8 cellular contexts compared by ENCODE assay signal in the genomic region with DNA sequence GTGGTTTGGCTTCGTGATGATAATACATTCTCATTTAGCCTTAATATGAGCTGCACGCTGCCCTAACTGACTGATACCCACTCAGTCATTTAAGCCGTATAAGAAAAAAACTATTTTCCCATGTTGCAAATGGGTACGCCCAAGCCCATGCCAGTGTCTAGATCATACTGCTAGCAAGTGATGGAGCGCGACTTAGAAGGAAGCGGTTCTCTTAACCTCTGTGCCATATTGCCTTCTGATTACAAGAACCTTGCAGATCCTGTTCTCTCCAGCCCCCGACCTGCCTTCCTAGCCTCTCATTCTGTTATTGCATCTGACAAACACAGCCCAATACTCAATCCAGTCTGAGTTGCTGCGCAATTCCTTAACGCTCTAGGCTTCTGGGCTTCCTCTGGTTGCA. TPM values are rescaled to one million over a fixed set of nuclear protein-coding genes. Genes with fewer than 3 reads are reported as not detected.
DNase-seq lines count a peak whose midpoint lies in the region; ATAC-seq and TF ChIP-seq lines count a peak whose summit lies in the region.

No MANE protein-coding gene starts in this region.

- H3K4me3 ChIP-seq in right cardiac atrium (ENCODE audit: low read length) (peak overlapping the region; percentile 76), skeletal muscle satellite cell (ENCODE audit: low read length) (peak overlapping the region; percentile 92)

- ATAC-seq in CD4-positive, alpha-beta T cell (ENCODE audit: poor library complexity), result peak; percentile 9
- peak; percentile 5 for ATAC-seq in HG02852 (IDR thresholded peaks at IDR 0.05; ENCODE audit: unreplicated experiment)
- peak; percentile 21 for ATAC-seq in activated CD8-positive, alpha-beta T cell treated with anti-CD3 and anti-CD28 coated beads, Interleukin-2, amount 10 ng/mL, durations not matched to agents 7 days and 5 days
- peak in 1 of 2 donors; percentile 5 for ATAC-seq in right cardiac atrium
- no peak for ATAC-seq in HG02884 (IDR thresholded peaks at IDR 0.05; ENCODE audit: unreplicated experiment)
- ATAC-seq in GM18867 (IDR thresholded peaks at IDR 0.05; ENCODE audit: unreplicated experiment), result no peak

- TF ChIP-seq CTCF in CD4-positive, alpha-beta T cell (IDR thresholded peaks at IDR 0.05), result no peak

- H3K9me3 Mint-ChIP-seq in CD4-positive, alpha-beta T cell, result no peaks in the 10 kb centered on the region
- H3K9me3 Mint-ChIP-seq in activated CD8-positive, alpha-beta T cell treated with anti-CD3 and anti-CD28 coated beads, Interleukin-2, amount 10 ng/mL, durations not matched to agents 7 days and 5 days (ENCODE audit: insufficient read depth), result no peaks in the 10 kb centered on the region

- CTCF ChIA-PET in CD4-positive, alpha-beta T cell (lab: Charles Lee), result interaction anchor here (1.2 kb wide), 1 partner anchor 73 kb away, joined by 3 read pairs; no protein-coding TSS in a partner anchor
- CTCF ChIA-PET in activated CD8-positive, alpha-beta T cell treated with anti-CD3 and anti-CD28 coated beads, Interleukin-2, amount 10 ng/mL, durations not matched to agents 7 days and 5 days (lab: Charles Lee), result interaction anchor here (1.1 kb wide), 1 partner anchor 17 kb away, joined by 6 read pairs; no protein-coding TSS in a partner anchor

- H3K9ac ChIP-seq in skeletal muscle satellite cell (ENCODE audit: low read depth, low read length), result peak overlapping the region; percentile 97

- no peaks in the 10 kb centered on the region for H3K27me3 Mint-ChIP-seq in CD4-positive, alpha-beta T cell
- no peaks in the 10 kb centered on the region for H3K27me3 Mint-ChIP-seq in activated CD8-positive, alpha-beta T cell treated with anti-CD3 and anti-CD28 coated beads, Interleukin-2, amount 10 ng/mL, durations not matched to agents 7 days and 5 days (ENCODE audit: low read depth)

- no peak for DNase-seq in CD4-positive, alpha-beta T cell
- peak; percentile 39 for DNase-seq in activated CD8-positive, alpha-beta T cell treated with anti-CD3 and anti-CD28 coated beads, Interleukin-2, amount 10 ng/mL, durations not matched to agents 7 days and 5 days
- no peak for DNase-seq in right cardiac atrium
- no peak for DNase-seq in stimulated activated CD4-positive, alpha-beta T cell treated with anti-CD3 and anti-CD28 coated beads, Interleukin-2, amount 100 ng/mL, for 48 hours

- H3K36me3 ChIP-seq in skeletal muscle satellite cell (ENCODE audit: insufficient read depth, low read length), result peaks cover 8% of the 10 kb centered on the region

- H3K36me3 Mint-ChIP-seq in CD4-positive, alpha-beta T cell (ENCODE audit: low read depth), result peaks cover 48% of the 10 kb centered on the region
- H3K36me3 Mint-ChIP-seq in activated CD8-positive, alpha-beta T cell treated with anti-CD3 and anti-CD28 coated beads, Interleukin-2, amount 10 ng/mL, durations not matched to agents 7 days and 5 days (ENCODE audit: low read depth), result peaks cover 10% of the 10 kb centered on the region

- peak overlapping the region; percentile 92 for H3K27ac Mint-ChIP-seq in CD4-positive, alpha-beta T cell
- H3K27ac Mint-ChIP-seq in activated CD8-positive, alpha-beta T cell treated with anti-CD3 and anti-CD28 coated beads, Interleukin-2, amount 10 ng/mL, durations not matched to agents 7 days and 5 days, result peak overlapping the region; percentile 100

- H3K4me2 ChIP-seq in skeletal muscle satellite cell (ENCODE audit: low read length), result peak overlapping the region; percentile 89

- no peaks in the 10 kb centered on the region for H3K27me3 ChIP-seq in CD4-positive, alpha-beta T cell (ENCODE audit: control insufficient read depth, insufficient read depth, low read length)
- no peaks in the 10 kb centered on the region for H3K27me3 ChIP-seq in right cardiac atrium (ENCODE audit: control insufficient read depth, insufficient read depth)
- H3K27me3 ChIP-seq in skeletal muscle satellite cell (ENCODE audit: control insufficient read depth, insufficient read depth, low read length), result no peaks in the 10 kb centered on the region

- intact Hi-C loops in CD4-positive, alpha-beta T cell (cut with DNase I, micrococcal nuclease), result loop anchor here (1.0 to 10.0 kb wide), 6 partner anchors 72 to 1062 kb away; partner anchors contain the start of genes TSC22D1 (in 2 of the 2), GTF2F2 (in 1 of the 2) and ZC3H13 (in 1 of the 2)
- intact Hi-C loops in right cardiac atrium (cut with DNase I), result no loop called here

- H3K4me3 Mint-ChIP-seq in CD4-positive, alpha-beta T cell, result peak overlapping the region; percentile 99
- H3K4me3 Mint-ChIP-seq in activated CD8-positive, alpha-beta T cell treated with anti-CD3 and anti-CD28 coated beads, Interleukin-2, amount 10 ng/mL, durations not matched to agents 7 days and 5 days, result peak overlapping the region; percentile 98

- POLR2A ChIA-PET in CD4-positive, alpha-beta T cell (lab: Charles Lee), result interaction anchor here (1.6 kb wide), 1 partner anchor 71 kb away, joined by 5 read pairs; no protein-coding TSS in a partner anchor
- POLR2A ChIA-PET in activated CD8-positive, alpha-beta T cell treated with anti-CD3 and anti-CD28 coated beads, Interleukin-2, amount 10 ng/mL, durations not matched to agents 7 days and 5 days (lab: Charles Lee), result interaction anchor here (0.6 to 1.6 kb wide), 3 partner anchors 24 to 71 kb away, joined by 3 to 4 read pairs (median 3); no protein-coding TSS in a partner anchor

- H3K27ac ChIP-seq in CD4-positive, alpha-beta T cell (ENCODE audit: low read depth, low read length), result peak overlapping the region; percentile 75
- peak overlapping the region; percentile 50 for H3K27ac ChIP-seq in right cardiac atrium (ENCODE audit: low read length)

- H3K4me1 Mint-ChIP-seq in CD4-positive, alpha-beta T cell (ENCODE audit: low read depth), result peaks cover 70% of the 10 kb centered on the region
- H3K4me1 Mint-ChIP-seq in activated CD8-positive, alpha-beta T cell treated with anti-CD3 and anti-CD28 coated beads, Interleukin-2, amount 10 ng/mL, durations not matched to agents 7 days and 5 days (ENCODE audit: low read depth), result peaks cover 43% of the 10 kb centered on the region

- H3K9me3 ChIP-seq in CD4-positive, alpha-beta T cell (ENCODE audit: control insufficient read depth, low read length), result no peaks in the 10 kb centered on the region
- H3K9me3 ChIP-seq in right cardiac atrium (ENCODE audit: control insufficient read depth, low read length) (no peaks in the 10 kb centered on the region), skeletal muscle satellite cell (replicated peaks; ENCODE audit: low read length) (no peaks in the 10 kb centered on the region)

- no peaks in the 10 kb centered on the region for H3K4me1 ChIP-seq in right cardiac atrium (ENCODE audit: control insufficient read depth, insufficient read depth, low read length)
- H3K4me1 ChIP-seq in skeletal muscle satellite cell (ENCODE audit: control insufficient read depth, insufficient read depth, low read length), result peaks cover 18% of the 10 kb centered on the region

- WGBS in right cardiac atrium, result 10% methylated on average over 10 of the region's 10 CpGs

RNA-seq across cellular contexts. Expression of gene GPALPP1, which starts 0.6 kb away (rescaled TPM):
- 10 to 100 TPM; 18.9 to 20.8 TPM for total RNA-seq in CD4-positive, alpha-beta T cell
- total RNA-seq in activated CD8-positive, alpha-beta T cell treated with anti-CD3 and anti-CD28 coated beads, Interleukin-2, amount 10 ng/mL, durations not matched to agents 7 days and 5 days, result 10 to 100 TPM; 28.9 to 31.9 TPM
- 10 to 100 TPM; 13.9 to 18.4 (median 16.3) TPM for total RNA-seq in right cardiac atrium
- polyA plus RNA-seq in right cardiac atrium, result 8.2 TPM
- total RNA-seq in skeletal muscle satellite cell (2012; rRNA removed), result 19.2 and 24.6 TPM in 2 replicates

RNA-seq across cellular contexts. Expression of gene NUFIP1, which starts 0.7 kb away (rescaled TPM):
- total RNA-seq in CD4-positive, alpha-beta T cell, result 1 to 10 TPM; 4.3 to 4.4 TPM
- total RNA-seq in activated CD8-positive, alpha-beta T cell treated with anti-CD3 and anti-CD28 coated beads, Interleukin-2, amount 10 ng/mL, durations not matched to agents 7 days and 5 days, result 1 to 10 TPM; 6.0 to 6.1 TPM
- total RNA-seq in right cardiac atrium, result 1 to 10 TPM; 3.2 to 4.6 (median 3.6) TPM
- 2.1 TPM for polyA plus RNA-seq in right cardiac atrium
- 3.3 and 3.8 TPM in 2 replicates for total RNA-seq in skeletal muscle satellite cell (2012; rRNA removed)

Comparison
In these comparisons a context has a peak if more than half of its experiments do, and no peak if none do; other contexts are left out.
1. ATAC-seq: peak in CD4-positive, alpha-beta T cell (single experiment), HG02852 (single experiment) and activated CD8-positive, alpha-beta T cell treated with anti-CD3 and anti-CD28 coated beads, Interleukin-2, amount 10 ng/mL, durations not matched to agents 7 days and 5 days (single experiment); none in HG02884 (single experiment) and GM18867 (single experiment).
2. intact Hi-C loops: an anchor here in CD4-positive, alpha-beta T cell (1.0 to 10.0 kb wide); none called in right cardiac atrium.